ENCODE assay signal across 8 cellular contexts in the genomic region with DNA sequence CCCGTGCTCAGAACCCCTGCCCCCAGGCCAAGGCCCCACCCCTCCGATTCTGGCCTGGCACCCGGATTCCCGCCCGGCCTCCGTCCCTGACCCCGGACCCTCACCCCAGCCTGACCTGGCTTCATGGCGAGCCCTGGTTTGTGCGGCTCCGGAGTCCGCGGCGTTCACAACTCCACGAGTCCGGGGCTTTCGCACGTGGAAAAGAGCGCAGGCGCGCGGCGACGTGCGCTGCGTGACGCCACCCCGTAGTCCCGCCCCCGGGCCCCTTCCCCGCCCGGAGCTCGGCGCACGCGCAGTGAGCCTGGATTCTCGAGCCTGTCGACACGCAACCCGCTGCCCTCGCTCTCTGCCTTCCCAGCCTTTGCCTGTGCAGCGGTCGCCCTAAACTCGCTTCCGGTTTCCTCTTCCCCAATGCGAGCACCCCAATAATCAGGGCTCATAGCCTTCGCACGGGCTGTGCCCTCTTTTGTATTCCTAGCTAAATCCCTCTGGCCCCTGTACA. TPM values are rescaled to one million over a fixed set of nuclear protein-coding genes. Genes with fewer than 3 reads are reported as not detected.
DNase-seq lines count a peak whose midpoint lies in the region; TF ChIP-seq lines count a peak whose summit lies in the region.

A gene (minus strand): TSS at position 204 of the 502 bp plus-strand sequence. CDS start 79 bp downstream, at position 125.

- no peaks in the 10 kb centered on the region for H3K36me3 Mint-ChIP-seq in nephron (ENCODE audit: low read depth)
- H3K36me3 Mint-ChIP-seq in stimulated activated naive CD8-positive, alpha-beta T cell treated with anti-CD3 and anti-CD28 coated beads, Interleukin-15, Interleukin-2, amounts not matched to agents 100 ng/mL and 50 ng/mL, for 24 hours (ENCODE audit: low read depth), result peaks cover 39% of the 10 kb centered on the region

- H3K27me3 Mint-ChIP-seq in nephron (ENCODE audit: low read depth), result peaks cover 4% of the 10 kb centered on the region
- H3K27me3 Mint-ChIP-seq in stimulated activated naive CD8-positive, alpha-beta T cell treated with anti-CD3 and anti-CD28 coated beads, Interleukin-15, Interleukin-2, amounts not matched to agents 100 ng/mL and 50 ng/mL, for 24 hours, result no peaks in the 10 kb centered on the region

- H3K27ac ChIP-seq in RWPE1, result peak within 1 kb of the TSS; percentile 66

- H3K9me3 Mint-ChIP-seq in nephron, result no peaks in the 10 kb centered on the region
- H3K9me3 Mint-ChIP-seq in stimulated activated naive CD8-positive, alpha-beta T cell treated with anti-CD3 and anti-CD28 coated beads, Interleukin-15, Interleukin-2, amounts not matched to agents 100 ng/mL and 50 ng/mL, for 24 hours, result no peaks in the 10 kb centered on the region

- CTCF ChIA-PET in RWPE1 (lab: Yijun Ruan, JAX), result interaction anchor here (0.7 to 1.3 kb wide), 3 partner anchors 44 to 124 kb away, joined by 3 to 4 read pairs (median 3); no protein-coding TSS in a partner anchor

- POLR2A ChIA-PET in RWPE1 (lab: Yijun Ruan, JAX; ENCODE audit: low non-redundant PET), result interaction anchor here (1.0 to 1.3 kb wide), 2 partner anchors 12 to 124 kb away, joined by 4 to 6 read pairs; a partner anchor contains a TSS

- DNase-seq in Daoy (ENCODE audit: low read depth) (peak; percentile 96), H4 (ENCODE audit: low spot score) (peak; percentile 83), LoVo (ENCODE audit: low spot score) (peak; percentile 93), RWPE1 (ENCODE audit: low spot score) (peak; percentile 99), fibroblast of peridontal ligament (ENCODE audit: extremely low read depth) (peak; percentile 87)
- peak; percentile 97 for DNase-seq in activated T-helper 9 cell treated with anti-CD3 and anti-CD28 coated beads, Interleukin-2, amount 50 U/mL, for 16 hours (ENCODE audit: low read depth)

- H3K4me3 Mint-ChIP-seq in nephron, result peak within 1 kb of the TSS; percentile 81 to 95 (median 88)
- peak within 1 kb of the TSS; percentile 85 for H3K4me3 Mint-ChIP-seq in stimulated activated naive CD8-positive, alpha-beta T cell treated with anti-CD3 and anti-CD28 coated beads, Interleukin-15, Interleukin-2, amounts not matched to agents 100 ng/mL and 50 ng/mL, for 24 hours

- TF ChIP-seq CTCF in RWPE1 (conservative IDR thresholded peaks at IDR 0.05; ENCODE audit: low read depth) (no peak), nephron (IDR thresholded peaks at IDR 0.05; ENCODE audit: unreplicated experiment in 3 of 3) (no peak)

- H3K27ac Mint-ChIP-seq in nephron, result peak within 1 kb of the TSS; percentile 88 to 96 (median 92)
- H3K27ac Mint-ChIP-seq in stimulated activated naive CD8-positive, alpha-beta T cell treated with anti-CD3 and anti-CD28 coated beads, Interleukin-15, Interleukin-2, amounts not matched to agents 100 ng/mL and 50 ng/mL, for 24 hours, result peak within 1 kb of the TSS; percentile 96

- H3K4me1 Mint-ChIP-seq in nephron, result peaks cover 52% of the 10 kb centered on the region
- H3K4me1 Mint-ChIP-seq in stimulated activated naive CD8-positive, alpha-beta T cell treated with anti-CD3 and anti-CD28 coated beads, Interleukin-15, Interleukin-2, amounts not matched to agents 100 ng/mL and 50 ng/mL, for 24 hours (ENCODE audit: low read depth), result peaks cover 52% of the 10 kb centered on the region

RNA-seq across cellular contexts. Expression of the gene that starts here (rescaled TPM):
- total RNA-seq in Daoy (2014; rRNA removed; shearing (Covaris generic)), result 345 and 375 TPM in 2 replicates
- 256 and 309 TPM in 2 replicates for total RNA-seq in H4 (2014; rRNA removed; shearing (Covaris generic))

Comparison
In these comparisons a context has a peak if more than half of its experiments do, and no peak if none do; other contexts are left out.
1. Peak in every context shown above with its lines: DNase-seq and H3K27ac ChIP-seq.